24 cellular contexts compared by ENCODE assay signal in the genomic region with DNA sequence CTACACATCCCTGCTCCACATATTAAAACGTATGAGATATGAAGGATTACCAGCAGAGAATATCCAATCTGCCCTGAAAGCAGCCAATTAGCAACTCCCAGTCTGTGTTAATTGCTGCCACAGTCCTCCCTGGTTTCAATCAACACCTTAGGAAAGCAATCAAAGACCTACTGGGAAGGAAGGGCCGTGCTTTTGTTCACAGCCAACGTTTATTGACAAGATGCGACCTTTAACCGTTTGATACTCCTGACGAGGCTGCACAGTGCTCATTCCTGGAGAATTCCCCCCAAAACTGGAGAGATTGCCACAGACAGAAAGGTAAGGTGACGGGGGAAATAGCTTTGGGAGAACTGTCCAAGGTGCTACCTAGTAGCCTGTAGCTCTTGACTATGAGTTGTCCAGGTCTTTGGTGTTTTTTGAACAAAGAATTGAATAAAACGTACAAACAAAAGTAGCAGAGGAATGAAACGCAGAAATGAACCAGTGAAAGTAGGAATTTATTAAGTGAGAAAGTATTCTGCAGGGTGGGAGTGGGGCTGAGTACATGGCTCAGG.
DNase-seq lines count a peak whose midpoint lies in the region; ATAC-seq, FAIRE-seq and TF ChIP-seq lines count a peak whose summit lies in the region.
"Had no signal": no experiment of that assay in that cellular context is flagged by ENCODE, and none has a peak within 500 bp of the region (broad histone marks: within the 10 kb centered on the region; RNA-seq: fewer than 3 reads in every experiment).

No MANE protein-coding gene starts in this region.

- in situ Hi-C loops in GM12878 (cut with MboI), result no loop called here

- intact Hi-C loops in GM12878 (cut with micrococcal nuclease; ENCODE audit: unreplicated experiment), result no loop called here
- intact Hi-C loops in CD8-positive, alpha-beta T cell (cut with DNase I, micrococcal nuclease), result no loop called here

- H3K9ac ChIP-seq in GM12878 (ENCODE audit: control insufficient read depth, insufficient read depth, low read length), result no peak overlapping the region
- H3K9ac ChIP-seq: BLaER1 treated with 17β-estradiol and CSF1 and Interleukin-3, amounts not matched to agents 10 nM and 100 nM; SK-N-SH had no signal

- no peak overlapping the region for H3K4me3 Mint-ChIP-seq in CD8-positive, alpha-beta T cell
- H3K4me3 Mint-ChIP-seq: CD4-positive, alpha-beta T cell; HFFc6 had no signal

- FAIRE-seq in GM12878 (lab: Jason Lieb, UNC), result no peak
- FAIRE-seq: A549, G401.6, RCC 7860 had no signal

- H3K36me3 ChIP-seq in GM12878 (ENCODE audit: control insufficient read depth in 2 of 2, insufficient read depth in 2 of 2, low read length in 1 of 2), result no peaks in the 10 kb centered on the region
- no peaks in the 10 kb centered on the region for H3K36me3 ChIP-seq in CD8-positive, alpha-beta T cell (ENCODE audit: insufficient read depth, low read length)
- H3K36me3 ChIP-seq: BLaER1 treated with 17β-estradiol and CSF1 and Interleukin-3, amounts not matched to agents 10 nM and 100 nM; HAP-1 had no signal

- peaks cover 4% of the 10 kb centered on the region for H3K9me3 Mint-ChIP-seq in CD8-positive, alpha-beta T cell

- H3K36me3 Mint-ChIP-seq in CD8-positive, alpha-beta T cell, result no peaks in the 10 kb centered on the region

- no peak for TF ChIP-seq EP300 in GM12878 (IDR thresholded peaks at IDR 0.05; ENCODE audit: borderline replicate concordance in 1 of 2, control insufficient read depth in 1 of 2, low read depth in 2 of 2, low read length in 2 of 2)

- no peaks in the 10 kb centered on the region for H3K4me1 ChIP-seq in GM12878 (ENCODE audit: control insufficient read depth, insufficient read depth, low read length)
- H3K4me1 ChIP-seq in CD8-positive, alpha-beta T cell (ENCODE audit: insufficient read depth, low read length), result no peaks in the 10 kb centered on the region
- H3K4me1 ChIP-seq: A549, HAP-1 had no signal

- no peak overlapping the region for H3K4me3 ChIP-seq in GM12878
- no peak overlapping the region for H3K4me3 ChIP-seq in CD8-positive, alpha-beta T cell (ENCODE audit: low read depth, low read length)
- H3K4me3 ChIP-seq: A549; BLaER1 treated with 17β-estradiol and CSF1 and Interleukin-3, amounts not matched to agents 10 nM and 100 nM; HAP-1 had no signal

- no peak for TF ChIP-seq RAD21 in GM12878 (IDR thresholded peaks at IDR 0.05; ENCODE audit: insufficient read depth, low read depth, low read length)

- peak; percentile 2 for DNase-seq in OCI-M1 (lab: John Stamatoyannopoulos, UW)
- DNase-seq in GM12878 (ENCODE audit: low read depth, low spot score), result no peak
- DNase-seq in left kidney (ENCODE audit: low read depth, low spot score), result peak; percentile 25
- DNase-seq in NCI-H82 treated with DMSO at 0.1 percent for 48 hours (lab: John Stamatoyannopoulos, UW; ENCODE audit: unreplicated experiment), result no peak
- DNase-seq in CD8-positive, alpha-beta T cell, result no peak
- DNase-seq: AML-193; CD4-positive, alpha-beta T cell; COR-L47; GOT3; HFFc6; IMR-90; NCI-H1048; NCI-H187 treated with DMSO at 0.1 percent for 48 hours; NCI-H2107; NCI-H446; NCI-H524 treated with DMSO at 0.1 percent for 48 hours; SK-N-SH had no signal

- no peak overlapping the region for H2AFZ ChIP-seq in GM12878 (ENCODE audit: control insufficient read depth, low read depth, low read length)

- no peaks in the 10 kb centered on the region for H3K9me3 ChIP-seq in GM12878 (replicated peaks; ENCODE audit: control insufficient read depth, insufficient read depth, low read length)
- no peaks in the 10 kb centered on the region for H3K9me3 ChIP-seq in CD8-positive, alpha-beta T cell (ENCODE audit: low read length)
- H3K9me3 ChIP-seq: A549; BLaER1 treated with 17β-estradiol and CSF1 and Interleukin-3, amounts not matched to agents 10 nM and 100 nM; HAP-1; SK-N-SH had no signal

- no peak for TF ChIP-seq CTCF in GM12878 (IDR thresholded peaks at IDR 0.05 in 2 of 3, conservative IDR thresholded peaks at IDR 0.05 in 1 of 3; ENCODE audit: control insufficient read depth in 2 of 3, extremely low read depth in 1 of 3, insufficient read depth in 1 of 3, low read depth in 3 of 3, low read length in 3 of 3)
- no peak for TF ChIP-seq CTCF in CD8-positive, alpha-beta T cell (IDR thresholded peaks at IDR 0.05)

- no peak overlapping the region for H3K27ac ChIP-seq in GM12878 (ENCODE audit: control insufficient read depth, insufficient read depth)
- no peak overlapping the region for H3K27ac ChIP-seq in CD8-positive, alpha-beta T cell (ENCODE audit: low read depth, low read length)
- H3K27ac ChIP-seq: A549 had no signal

- POLR2A ChIA-PET in GM12878 (lab: Charles Lee), result no interaction called here
- POLR2A ChIA-PET in CD8-positive, alpha-beta T cell (lab: Charles Lee), result no interaction called here

- H4K20me1 ChIP-seq in GM12878 (ENCODE audit: control insufficient read depth, insufficient read depth), result no peaks in the 10 kb centered on the region
- H4K20me1 ChIP-seq: BLaER1 treated with 17β-estradiol and CSF1 and Interleukin-3, amounts not matched to agents 10 nM and 100 nM had no signal

- RAD21 ChIA-PET in GM12878 (lab: Charles Lee; ENCODE audit: unreplicated experiment), result no interaction called here

- CTCF ChIA-PET in GM12878 (lab: Yijun Ruan, JAX), result no interaction called here
- CTCF ChIA-PET in CD8-positive, alpha-beta T cell (lab: Charles Lee), result no interaction called here

- SMC1A ChIA-PET in GM12878 (lab: Charles Lee; ENCODE audit: uncharacterized antibody, unreplicated experiment), result no interaction called here

- no peak overlapping the region for H3K4me2 ChIP-seq in GM12878 (ENCODE audit: control insufficient read depth, insufficient read depth)
- H3K4me2 ChIP-seq: A549, SK-N-SH had no signal

- no peak for ATAC-seq in GM12878
- no peak for ATAC-seq in HG03045 (IDR thresholded peaks at IDR 0.05; ENCODE audit: unreplicated experiment)
- no peak for ATAC-seq in CD8-positive, alpha-beta T cell
- ATAC-seq in HG03196 (IDR thresholded peaks at IDR 0.05; ENCODE audit: unreplicated experiment), result no peak
- ATAC-seq: A549 had no signal

- no peaks in the 10 kb centered on the region for H3K4me1 Mint-ChIP-seq in CD8-positive, alpha-beta T cell (ENCODE audit: low read depth)

- 7% methylated on average over 9 of the region's 9 CpGs for WGBS in GM12878 (ENCODE audit: insufficient coverage, insufficient replicate concordance, low lambda C conversion rate, missing lambda C conversion rate)

- no peak for TF ChIP-seq POLR2A in GM12878 (IDR thresholded peaks at IDR 0.05; ENCODE audit: low read depth, low read length)

- H3K27ac Mint-ChIP-seq in CD8-positive, alpha-beta T cell, result no peak overlapping the region
- H3K27ac Mint-ChIP-seq: CD4-positive, alpha-beta T cell; HFFc6 had no signal

- H3K79me2 ChIP-seq in GM12878 (ENCODE audit: control insufficient read depth, insufficient read depth, low read length), result no peaks in the 10 kb centered on the region

- H3K27me3 ChIP-seq in GM12878 (replicated peaks in 1 of 2; ENCODE audit: control insufficient read depth in 2 of 2, insufficient read depth in 2 of 2, low read length in 1 of 2), result no peaks in the 10 kb centered on the region
- H3K27me3 ChIP-seq in CD8-positive, alpha-beta T cell (ENCODE audit: insufficient read depth, low read length), result no peaks in the 10 kb centered on the region
- H3K27me3 ChIP-seq: BLaER1 treated with 17β-estradiol and CSF1 and Interleukin-3, amounts not matched to agents 10 nM and 100 nM had no signal

- no TSS peak for BruUV-seq in GM12878 (replicated peaks; lab: Mats Ljungman, UMichigan)

- no peaks in the 10 kb centered on the region for H3K27me3 Mint-ChIP-seq in CD8-positive, alpha-beta T cell (ENCODE audit: low read depth)
- H3K27me3 Mint-ChIP-seq: CD4-positive, alpha-beta T cell had no signal

TF ChIP-seq in GM12878, 131 proteins besides CTCF, POLR2A, EP300 and RAD21:
- no peak for TF ChIP-seq MXI1 (IDR thresholded peaks at IDR 0.05; ENCODE audit: low read depth, low read length)
- TF ChIP-seq, protein P1, sequence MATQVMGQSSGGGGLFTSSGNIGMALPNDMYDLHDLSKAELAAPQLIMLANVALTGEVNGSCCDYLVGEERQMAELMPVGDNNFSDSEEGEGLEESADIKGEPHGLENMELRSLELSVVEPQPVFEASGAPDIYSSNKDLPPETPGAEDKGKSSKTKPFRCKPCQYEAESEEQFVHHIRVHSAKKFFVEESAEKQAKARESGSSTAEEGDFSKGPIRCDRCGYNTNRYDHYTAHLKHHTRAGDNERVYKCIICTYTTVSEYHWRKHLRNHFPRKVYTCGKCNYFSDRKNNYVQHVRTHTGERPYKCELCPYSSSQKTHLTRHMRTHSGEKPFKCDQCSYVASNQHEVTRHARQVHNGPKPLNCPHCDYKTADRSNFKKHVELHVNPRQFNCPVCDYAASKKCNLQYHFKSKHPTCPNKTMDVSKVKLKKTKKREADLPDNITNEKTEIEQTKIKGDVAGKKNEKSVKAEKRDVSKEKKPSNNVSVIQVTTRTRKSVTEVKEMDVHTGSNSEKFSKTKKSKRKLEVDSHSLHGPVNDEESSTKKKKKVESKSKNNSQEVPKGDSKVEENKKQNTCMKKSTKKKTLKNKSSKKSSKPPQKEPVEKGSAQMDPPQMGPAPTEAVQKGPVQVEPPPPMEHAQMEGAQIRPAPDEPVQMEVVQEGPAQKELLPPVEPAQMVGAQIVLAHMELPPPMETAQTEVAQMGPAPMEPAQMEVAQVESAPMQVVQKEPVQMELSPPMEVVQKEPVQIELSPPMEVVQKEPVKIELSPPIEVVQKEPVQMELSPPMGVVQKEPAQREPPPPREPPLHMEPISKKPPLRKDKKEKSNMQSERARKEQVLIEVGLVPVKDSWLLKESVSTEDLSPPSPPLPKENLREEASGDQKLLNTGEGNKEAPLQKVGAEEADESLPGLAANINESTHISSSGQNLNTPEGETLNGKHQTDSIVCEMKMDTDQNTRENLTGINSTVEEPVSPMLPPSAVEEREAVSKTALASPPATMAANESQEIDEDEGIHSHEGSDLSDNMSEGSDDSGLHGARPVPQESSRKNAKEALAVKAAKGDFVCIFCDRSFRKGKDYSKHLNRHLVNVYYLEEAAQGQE (IDR thresholded peaks at IDR 0.05; ENCODE audit: low read depth, low read length), result peak; percentile 69

Comparison
In these comparisons a context has a peak if more than half of its experiments do, and no peak if none do; other contexts are left out.
1. DNase-seq: peak in OCI-M1 (single experiment) and left kidney (single experiment); none in GM12878 (single experiment), NCI-H82 treated with DMSO at 0.1 percent for 48 hours (single experiment) and CD8-positive, alpha-beta T cell (0 of 7).